15 cellular contexts compared by ENCODE assay signal in the genomic region with DNA sequence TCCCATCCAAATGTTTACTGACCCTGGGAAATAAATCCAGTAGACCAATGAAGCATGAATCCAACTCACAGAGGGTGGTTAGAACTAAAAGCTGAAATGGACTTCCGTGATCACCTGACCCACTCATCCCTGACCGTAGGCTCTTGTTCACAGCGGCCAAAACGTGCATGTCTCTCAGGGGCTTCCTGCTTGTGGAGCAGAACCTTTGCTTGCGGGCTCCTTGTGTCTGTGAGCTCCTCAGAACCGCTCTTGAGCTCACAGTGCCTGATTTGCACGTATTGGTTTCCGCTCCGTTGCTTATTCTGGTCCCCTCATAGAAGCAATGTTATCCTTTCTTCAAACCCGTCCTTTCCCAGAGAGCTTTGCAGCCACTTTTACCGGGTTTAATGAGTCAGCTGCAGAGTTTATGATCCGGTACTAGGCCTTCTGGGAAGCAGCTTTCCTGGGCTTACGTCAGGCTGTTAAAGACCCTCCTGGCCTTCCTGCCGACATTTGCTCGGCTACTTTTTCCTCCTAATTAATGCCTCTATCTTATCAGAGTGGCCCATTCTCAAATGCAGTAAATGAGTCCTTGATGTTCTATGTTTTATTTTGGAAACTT. TPM values are rescaled to one million over a fixed set of nuclear protein-coding genes. Genes with fewer than 3 reads are reported as not detected.
A peak's percentile ranks its signal among the peaks of the same experiment; 100 is the strongest.
DNase-seq lines count a peak whose midpoint lies in the region; ATAC-seq, FAIRE-seq and TF ChIP-seq lines count a peak whose summit lies in the region.
"Had no signal": no experiment of that assay in that cellular context is flagged by ENCODE, and none has a peak within 500 bp of the region (broad histone marks: within the 10 kb centered on the region; RNA-seq: fewer than 3 reads in every experiment).

No MANE protein-coding gene starts in this region.

- FAIRE-seq in RCC 7860 (lab: Jason Lieb, UNC), result peak; percentile 90
- FAIRE-seq: A204.1, frontal cortex, GM18507 had no signal

- TF ChIP-seq POLR2A in thyroid gland (IDR thresholded peaks at IDR 0.05), result no peak
- no peak for TF ChIP-seq POLR2A in GM18505 (IDR thresholded peaks at IDR 0.05; ENCODE audit: borderline replicate concordance, extremely low read depth, insufficient read depth, insufficient read length)

- no peaks in the 10 kb centered on the region for H3K9me3 ChIP-seq in thyroid gland

- peak; percentile 30 for DNase-seq in NCI-H1092 treated with DMSO at 0.1 percent for 48 hours (lab: John Stamatoyannopoulos, UW)
- no peak for DNase-seq in NCI-H1092 (lab: John Stamatoyannopoulos, UW)
- DNase-seq in RCC 7860 (ENCODE audit: low spot score), result peak; percentile 92
- DNase-seq in kidney epithelial cell (ENCODE audit: low read depth), result peak; percentile 98
- peak; percentile 74 to 78 for DNase-seq in thyroid gland
- no peak for DNase-seq in NCI-H345 treated with DMSO at 0.1 percent for 48 hours (lab: John Stamatoyannopoulos, UW; ENCODE audit: unreplicated experiment)
- DNase-seq in globus pallidus (ENCODE audit: low spot score), result no peak
- DNase-seq: activated CD4-positive, alpha-beta T cell treated with anti-CD3 and anti-CD28 coated beads, Interleukin-2, amount 50 U/mL, for 4 hours; dermis blood vessel endothelial cell; left ventricle myocardium superior had no signal

- H3K36me3 ChIP-seq in kidney epithelial cell (ENCODE audit: control insufficient read depth, insufficient read depth, low read length), result no peaks in the 10 kb centered on the region
- H3K36me3 ChIP-seq in thyroid gland, result no peaks in the 10 kb centered on the region

- TF ChIP-seq CTCF in kidney epithelial cell (IDR thresholded peaks at IDR 0.05; ENCODE audit: insufficient read depth, low read length, poor library complexity, severe bottlenecking) (no peak), thyroid gland (IDR thresholded peaks at IDR 0.05) (no peak)

- 35 to 49% methylated on average over 15 of the region's 15 CpGs for WGBS in thyroid gland, 2 donors

- peaks cover 43 to 54% of the 10 kb centered on the region in 2 donors for H3K4me1 ChIP-seq in thyroid gland

- no peak for ATAC-seq in GM18505 (IDR thresholded peaks at IDR 0.05; ENCODE audit: unreplicated experiment)
- ATAC-seq: activated naive CD4-positive, alpha-beta T cell treated with anti-CD3 and anti-CD28 coated beads, Interleukin-2, amount 50 U/mL, for 72 hours; left ventricle myocardium superior had no signal

- H3K4me3 ChIP-seq in kidney epithelial cell (ENCODE audit: low read depth, low read length), result no peak overlapping the region
- no peak overlapping the region for H3K4me3 ChIP-seq in thyroid gland (replicated peaks in 1 of 3)

- intact Hi-C loops in thyroid gland (cut with DNase I), result no loop called here

- H3K27ac ChIP-seq in thyroid gland, result peak overlapping the region; percentile 69 to 84 (median 77)

- H3K27me3 ChIP-seq in kidney epithelial cell (ENCODE audit: control insufficient read depth, insufficient read depth, low read length) (no peaks in the 10 kb centered on the region), thyroid gland (no peaks in the 10 kb centered on the region)

RNA-seq across cellular contexts. Expression of gene LIPC, which starts 35.4 kb away (rescaled TPM):
- total RNA-seq in kidney epithelial cell (1.1 and 1.3 TPM in 2 replicates), thyroid gland (1 to 10 TPM in 3 of 4 donors, under 1 TPM in 1; 0.81 to 4.6 (median 1.8) TPM)
- total RNA-seq: frontal cortex had no signal

Comparison
In these comparisons a context has a peak if more than half of its experiments do, and no peak if none do; other contexts are left out.
1. DNase-seq: peak in NCI-H1092 treated with DMSO at 0.1 percent for 48 hours (single experiment), RCC 7860 (single experiment), kidney epithelial cell (single experiment) and thyroid gland (2 of 2); none in NCI-H1092 (single experiment), NCI-H345 treated with DMSO at 0.1 percent for 48 hours (single experiment) and globus pallidus (single experiment).